ENCODE assay signal across 21 cellular contexts in the genomic region with DNA sequence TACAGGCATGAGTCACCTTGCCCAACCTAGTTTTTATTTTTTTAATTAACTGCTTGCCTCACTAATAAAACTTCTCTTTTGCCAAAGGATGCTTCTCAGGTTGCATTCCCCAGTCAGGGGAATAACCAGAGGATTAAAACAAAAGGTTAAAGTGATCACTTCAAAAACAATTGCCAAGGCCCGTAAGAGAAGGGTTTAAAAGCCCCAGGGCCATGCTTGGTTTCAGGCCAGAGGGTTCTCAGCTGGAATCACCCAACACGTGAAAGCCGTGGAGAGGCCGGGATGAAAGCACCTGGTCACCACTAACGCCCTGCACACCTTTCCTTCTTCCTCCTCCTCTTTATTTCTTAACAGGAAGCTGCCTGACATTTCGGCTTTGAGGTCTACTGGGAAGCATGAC.
A peak's percentile ranks its signal among the peaks of the same experiment; 100 is the strongest.
DNase-seq lines count a peak whose midpoint lies in the region; ATAC-seq and TF ChIP-seq lines count a peak whose summit lies in the region.
"Had no signal": no experiment of that assay in that cellular context is flagged by ENCODE, and none has a peak within 500 bp of the region (broad histone marks: within the 10 kb centered on the region; RNA-seq: fewer than 3 reads in every experiment).

No MANE protein-coding gene starts in this region.

- ATAC-seq in Panc1 (peak; percentile 36; the same call in 1 of the 2 replicates), GM18498 (IDR thresholded peaks at IDR 0.05; ENCODE audit: unreplicated experiment) (no peak)
- ATAC-seq: activated T-cell treated with anti-CD3 and anti-CD28 coated beads, Interleukin-2, amount 50 U/mL, for 72 hours; T-cell had no signal

- peaks cover 4% of the 10 kb centered on the region; the same call in 1 of the 2 replicates for H3K27me3 ChIP-seq in Panc1 (ENCODE audit: control insufficient read depth, insufficient read depth, low read length)
- H3K27me3 ChIP-seq: BLaER1 treated with 17β-estradiol and CSF1 and Interleukin-3, amounts not matched to agents 10 nM and 100 nM; cardiac muscle cell; neural progenitor cell had no signal

- intact Hi-C loops in Panc1 (cut with micrococcal nuclease; ENCODE audit: unreplicated experiment) = no loop called here

- H3K27ac ChIP-seq in Panc1 (ENCODE audit: low read length) = no peak overlapping the region
- H3K27ac ChIP-seq: BLaER1 treated with 17β-estradiol and CSF1 and Interleukin-3, amounts not matched to agents 10 nM and 100 nM; cardiac muscle cell; KMS-11; neural progenitor cell had no signal

- CTCF ChIA-PET in Panc1 (lab: Charles Lee) = no interaction called here

- H3K36me3 ChIP-seq in Panc1 (ENCODE audit: control insufficient read depth, insufficient read depth, low read length) = no peaks in the 10 kb centered on the region
- H3K36me3 ChIP-seq: BLaER1 treated with 17β-estradiol and CSF1 and Interleukin-3, amounts not matched to agents 10 nM and 100 nM; cardiac muscle cell; neural progenitor cell had no signal

- H3K4me3 ChIP-seq in Panc1 (ENCODE audit: low read depth in 2 of 2, low read length in 2 of 2) = no peak overlapping the region
- H3K4me3 ChIP-seq: BLaER1 treated with 17β-estradiol and CSF1 and Interleukin-3, amounts not matched to agents 10 nM and 100 nM; cardiac muscle cell; lung; neural progenitor cell had no signal

- in situ Hi-C loops in Panc1 (cut with HindIII; ENCODE audit: low pct_unique_long_range_greater_than_20kb, low sequenced_read_pairs) = no loop called here

- no TSS peak for BruUV-seq in Panc1 (replicated peaks; lab: Mats Ljungman, UMichigan)

- DNase-seq in DMS153 (lab: John Stamatoyannopoulos, UW) (peak; percentile 79), H4 (ENCODE audit: low spot score) (peak; percentile 56), NCI-H2107 (lab: John Stamatoyannopoulos, UW) (peak; percentile 73), Panc1 (ENCODE audit: low read depth, low spot score) (no peak), C1 segment of cervical spinal cord (lab: John Stamatoyannopoulos, UW) (no peak), superior temporal gyrus (ENCODE audit: extremely low spot score) (no peak)
- no peak for DNase-seq in stimulated activated naive CD4-positive, alpha-beta T cell (lab: John Stamatoyannopoulos, UW)
- DNase-seq: activated CD4-positive, alpha-beta T cell treated with anti-CD3 and anti-CD28 coated beads, Interleukin-2, amount 10 ng/mL, durations not matched to agents 24 days and 14 days; activated T-cell treated with anti-CD3 and anti-CD28 coated beads, Interleukin-2, amount 50 U/mL, for 72 hours; anterior cingulate cortex; HFFc6; NCI-H446 treated with DMSO at 0.1 percent for 48 hours; SHP77 treated with DMSO at 0.1 percent for 48 hours; substantia nigra; T-cell had no signal

- POLR2A ChIA-PET in Panc1 (lab: Charles Lee) = interaction anchor here (0.7 kb wide), 1 partner anchor 19 kb away, joined by 3 read pairs; no protein-coding TSS in a partner anchor

- TF ChIP-seq CTCF in Panc1 (IDR thresholded peaks at IDR 0.05) = no peak

- no peaks in the 10 kb centered on the region for H3K9me3 ChIP-seq in Panc1 (ENCODE audit: control insufficient read depth, insufficient read depth, low read depth, low read length)

- H3K4me1 ChIP-seq in Panc1 (ENCODE audit: control insufficient read depth, insufficient read depth, low read length) = peaks cover 4% of the 10 kb centered on the region; the same call in 1 of the 2 replicates

Comparison
In these comparisons a context has a peak if more than half of its experiments do, and no peak if none do; other contexts are left out.
1. DNase-seq: peak in DMS153 (single experiment), H4 (single experiment) and NCI-H2107 (single experiment); none in Panc1 (single experiment), stimulated activated naive CD4-positive, alpha-beta T cell (0 of 6), C1 segment of cervical spinal cord (0 of 14) and superior temporal gyrus (single experiment).